Comparison of ENCODE assay signal across 25 cellular contexts in genomic region chr12:5485471-5485870, GRCh38. TPM values are rescaled to one million over a fixed set of nuclear protein-coding genes. Genes with fewer than 3 reads are reported as not detected.
"Had no signal": no experiment of that assay in that cellular context is flagged by ENCODE, and none has a peak within 500 bp of the region (broad histone marks: within the 10 kb centered on the region; RNA-seq: fewer than 3 reads in every experiment).

No MANE protein-coding gene starts in this region.

- FAIRE-seq: islet of Langerhans, kidney, pancreas had no signal

- DNase-seq: immature natural killer cell; kidney; left colon; left lung; lower lobe of right lung; mammary epithelial cell; mesenchymal stem cell; naive thymus-derived CD8-positive, alpha-beta T cell; nucleus accumbens; pancreas; posterior cingulate gyrus; retina; right cardiac atrium; stimulated activated CD4-positive, alpha-beta T cell treated with anti-CD3 and anti-CD28 coated beads, Interleukin-12 subunit alpha, Interleukin-12 subunit beta, amount 100 ng/mL, for 4 hours; stimulated activated CD4-positive, alpha-beta T cell treated with anti-CD3 and anti-CD28 coated beads, Interleukin-15, amount 100 ng/mL, for 24 hours; stimulated activated CD4-positive, alpha-beta T cell treated with anti-CD3 and anti-CD28 coated beads, Interleukin-2, amount 100 ng/mL, for 24 hours; stimulated activated CD4-positive, alpha-beta T cell treated with anti-CD3 and anti-CD28 coated beads, Interleukin-4, amount 100 ng/mL, for 1 hour; stimulated activated naive B cell treated with anti-CD40 and anti-IgM and Interleukin-4, amounts not matched to agents 10 μg/mL and 1 μg/mL and 100 μg/mL, for 72 hours; stimulated activated naive CD8-positive, alpha-beta T cell treated with anti-CD3 and anti-CD28 coated beads, Interleukin-15, Interleukin-2, amounts not matched to agents 100 U/mL and 50 U/mL, for 24 hours; stomach; testis; thyroid gland; transverse colon; upper lobe of left lung had no signal

RNA-seq across cellular contexts. Expression of gene NTF3, which starts 53.6 kb away (rescaled TPM):
- polyA plus RNA-seq: immature natural killer cell; mammary epithelial cell; naive thymus-derived CD8-positive, alpha-beta T cell had no signal
